Comparison of ENCODE assay signal across 8 cellular contexts in the genomic region with DNA sequence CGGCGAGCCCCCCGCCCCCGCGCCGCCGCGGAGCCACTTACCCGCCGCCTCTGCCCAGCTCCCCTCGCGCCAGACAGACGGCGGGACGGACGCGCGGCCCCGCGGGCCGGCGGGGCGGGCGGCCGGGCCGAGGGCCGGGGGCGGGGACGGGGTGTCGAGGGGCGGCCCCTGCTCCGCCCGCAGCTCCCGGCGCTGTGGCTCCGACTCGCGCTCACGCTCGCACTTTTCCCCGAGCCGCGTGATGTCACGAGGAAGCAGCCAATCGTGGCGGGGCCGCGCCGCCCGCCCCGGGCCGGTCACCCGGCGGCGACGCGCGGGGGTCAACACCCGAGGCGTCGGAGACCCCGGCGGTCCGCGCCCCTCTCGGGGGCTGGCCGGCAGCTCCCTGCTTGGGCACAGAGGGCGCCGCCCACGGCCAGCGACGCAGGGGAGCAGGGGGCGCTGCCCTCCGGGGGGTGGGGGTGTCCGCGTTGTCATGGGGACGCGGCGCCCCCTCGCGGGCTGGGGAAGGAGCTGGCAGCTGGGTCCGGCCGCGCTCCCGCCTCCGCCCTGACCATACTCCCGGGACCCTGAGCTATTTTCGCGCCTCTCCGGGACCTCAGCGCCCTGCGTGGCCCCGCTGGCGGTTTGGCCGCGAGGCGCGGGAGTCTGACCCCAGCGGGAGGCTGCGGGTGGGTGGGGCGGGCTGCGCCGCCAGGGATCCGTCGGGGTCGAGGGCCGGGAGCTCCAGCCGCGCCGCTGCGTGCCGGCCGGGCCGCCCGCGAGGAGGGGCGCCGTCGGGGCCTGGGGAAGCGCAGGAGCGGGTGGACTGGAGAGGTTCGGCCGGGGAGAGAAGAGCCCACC. TPM values are rescaled to one million over a fixed set of nuclear protein-coding genes. Genes with fewer than 3 reads are reported as not detected.
DNase-seq lines count a peak whose midpoint lies in the region; ATAC-seq and TF ChIP-seq lines count a peak whose summit lies in the region.

A gene (minus strand): TSS at position 199 of the 843 bp plus-strand sequence. CDS start 5,219 bp downstream, outside the sequence.

- H3K27me3 ChIP-seq in HCT116 (ENCODE audit: insufficient read depth, low read length) (no peaks in the 10 kb centered on the region), NT2/D1 (ENCODE audit: insufficient read depth, insufficient read length) (peaks cover 61% of the 10 kb centered on the region), colonic mucosa (peaks cover 57% of the 10 kb centered on the region), mucosa of rectum (ENCODE audit: control insufficient read depth in 2 of 2, insufficient read depth in 2 of 2, low read length in 2 of 2) (peaks cover 34 to 40% of the 10 kb centered on the region in 2 donors)

- no TSS peak for BruUV-seq in HCT116 (replicated peaks; lab: Mats Ljungman, UMichigan)

- peak; percentile 33 to 65 (median 45); a peak in 5 of 6 replicates for TF ChIP-seq CTCF in HCT116 (IDR thresholded peaks at IDR 0.05 in 2 of 3, conservative IDR thresholded peaks at IDR 0.05 in 1 of 3; ENCODE audit: borderline replicate concordance in 1 of 3, insufficient read depth in 1 of 3, low read depth in 2 of 3, low read length in 2 of 3)
- no peak for TF ChIP-seq CTCF in colonic mucosa (IDR thresholded peaks at IDR 0.05)

- peak; percentile 50 for TF ChIP-seq RAD21 in HCT116 (IDR thresholded peaks at IDR 0.05; ENCODE audit: low read depth)

- H3K27ac ChIP-seq in HCT116 (ENCODE audit: low read depth, low read length) (peak within 1 kb of the TSS; percentile 15; the same call in 1 of the 2 replicates), colonic mucosa (no peak within 1 kb of the TSS), mucosa of rectum (ENCODE audit: low read depth in 2 of 2, low read length in 2 of 2) (no peak within 1 kb of the TSS)

- TF ChIP-seq POLR2A in HCT116 (IDR thresholded peaks at IDR 0.05; ENCODE audit: borderline replicate concordance, extremely low read depth, insufficient read depth, insufficient read length): no peak

- H3K9me3 ChIP-seq in HCT116 (ENCODE audit: control insufficient read depth in 1 of 2, insufficient read depth in 1 of 2, low read depth in 1 of 2, low read length in 2 of 2) (no peaks in the 10 kb centered on the region), NT2/D1 (ENCODE audit: insufficient read depth, low read length) (no peaks in the 10 kb centered on the region), colonic mucosa (no peaks in the 10 kb centered on the region), mucosa of rectum (ENCODE audit: control insufficient read depth in 2 of 2, low read length in 2 of 2) (no peaks in the 10 kb centered on the region)

- no peaks in the 10 kb centered on the region for H4K20me1 ChIP-seq in HCT116 (ENCODE audit: insufficient read depth)

- peaks cover 5 to 46% of the 10 kb centered on the region in 2 experiments; a peak in 3 of 4 replicates for H3K4me1 ChIP-seq in HCT116 (ENCODE audit: control insufficient read depth in 1 of 2, insufficient read depth in 2 of 2, low read length in 2 of 2)
- peaks cover 35% of the 10 kb centered on the region for H3K4me1 ChIP-seq in NT2/D1 (ENCODE audit: insufficient read depth, insufficient read length)
- peaks cover 16% of the 10 kb centered on the region for H3K4me1 ChIP-seq in colonic mucosa
- peaks cover 10 to 24% of the 10 kb centered on the region in 2 donors for H3K4me1 ChIP-seq in mucosa of rectum (ENCODE audit: control insufficient read depth in 2 of 2, insufficient read depth in 2 of 2, low read length in 2 of 2)

- peak within 1 kb of the TSS; percentile 73 for H3K4me2 ChIP-seq in HCT116 (ENCODE audit: low read length)

- H3K36me3 ChIP-seq in HCT116 (ENCODE audit: control insufficient read depth in 1 of 2, insufficient read depth in 2 of 2, low read length in 2 of 2) (no peaks in the 10 kb centered on the region), NT2/D1 (ENCODE audit: insufficient read depth, insufficient read length, low read length) (peaks cover 11% of the 10 kb centered on the region), colonic mucosa (no peaks in the 10 kb centered on the region), mucosa of rectum (ENCODE audit: control insufficient read depth in 2 of 2, insufficient read depth in 2 of 2, low read length in 2 of 2) (peaks cover 3 to 8% of the 10 kb centered on the region in 2 donors)

- DNase-seq in DMS79 treated with DMSO at 0.1 percent for 48 hours (lab: John Stamatoyannopoulos, UW): peak; percentile 56
- no peak for DNase-seq in HCT116 (ENCODE audit: low read depth, low spot score)
- no peak for DNase-seq in NT2/D1 (ENCODE audit: low read depth, low spot score)
- DNase-seq in colonic mucosa: no peak
- DNase-seq in cerebellar nuclear complex (lab: John Stamatoyannopoulos, UW): no peak
- no peak for DNase-seq in globus pallidus (ENCODE audit: low spot score)
- DNase-seq in GM19238 (ENCODE audit: insufficient read length, low spot score): no peak

- H3K9ac ChIP-seq in HCT116 (ENCODE audit: low read length) (peak within 1 kb of the TSS; percentile 27; the same call in 1 of the 2 replicates), NT2/D1 (ENCODE audit: insufficient read length, low read depth) (peak within 1 kb of the TSS; percentile 67), colonic mucosa (ENCODE audit: low read depth in 2 of 2, low read length in 2 of 2) (no peak within 1 kb of the TSS), mucosa of rectum (ENCODE audit: low read depth in 1 of 2, low read length in 2 of 2) (no peak within 1 kb of the TSS)

- H3K9me2 ChIP-seq in HCT116 (ENCODE audit: insufficient read depth): no peaks in the 10 kb centered on the region

- H3K79me2 ChIP-seq in HCT116 (ENCODE audit: insufficient read depth, low read length): no peaks in the 10 kb centered on the region

- intact Hi-C loops in HCT116 (cut with micrococcal nuclease) (no loop called here), colonic mucosa (cut with DNase I) (loop anchor here (2.0 kb wide), 1 partner anchor 145 kb away; no protein-coding TSS in a partner anchor)

- POLR2A ChIA-PET in HCT116 (lab: Charles Lee): interaction anchor here (0.7 to 0.8 kb wide), 2 partner anchors 8 to 125 kb away, joined by 4 read pairs; no protein-coding TSS in a partner anchor

- CTCF ChIA-PET in HCT116 (lab: Charles Lee): interaction anchor here (0.6 to 1.9 kb wide), 15 partner anchors 9 to 761 kb away, joined by 3 to 13 read pairs (median 3); no protein-coding TSS in a partner anchor

- no peak within 1 kb of the TSS for H2AFZ ChIP-seq in HCT116 (ENCODE audit: low read depth, low read length, poor library complexity, severe bottlenecking)

- ATAC-seq in HCT116: peak; percentile 69

- H3K4me3 ChIP-seq in HCT116 (replicated peaks in 1 of 2; ENCODE audit: low read depth in 1 of 2, low read length in 2 of 2): peak within 1 kb of the TSS; percentile 30 to 47; a peak in 3 of 4 replicates
- peak within 1 kb of the TSS; percentile 49 for H3K4me3 ChIP-seq in NT2/D1 (ENCODE audit: insufficient read length, low read depth)
- peak within 1 kb of the TSS; percentile 40 for H3K4me3 ChIP-seq in colonic mucosa
- H3K4me3 ChIP-seq in mucosa of rectum (ENCODE audit: low read length in 2 of 2): peak within 1 kb of the TSS; percentile 26 to 46

- RAD21 ChIA-PET in HCT116 (lab: Charles Lee; ENCODE audit: low non-redundant PET in 1 of 2, low total read pairs in 2 of 2, uncharacterized antibody in 2 of 2, unreplicated experiment in 2 of 2): interaction anchor here (0.7 kb wide), 2 partner anchors 233 to 242 kb away, joined by 3 to 4 read pairs; no protein-coding TSS in a partner anchor

TF ChIP-seq in HCT116, 20 proteins besides CTCF, POLR2A, EP300 and RAD21 (continues in another document):
- TF ChIP-seq SP1 (IDR thresholded peaks at IDR 0.05; ENCODE audit: low read depth) (no peak), EGR1 (IDR thresholded peaks at IDR 0.05; ENCODE audit: low read depth) (no peak), SIN3A (IDR thresholded peaks at IDR 0.05; ENCODE audit: low read depth) (no peak), ZNF274 (IDR thresholded peaks at IDR 0.05; ENCODE audit: low read depth, low read length) (no peak), POLR2AphosphoS5 (IDR thresholded peaks at IDR 0.05; ENCODE audit: low read depth, low read length) (no peak), CEBPB (IDR thresholded peaks at IDR 0.05; ENCODE audit: low read depth) (no peak), JUND (IDR thresholded peaks at IDR 0.05) (no peak), FOSL1 (IDR thresholded peaks at IDR 0.05; ENCODE audit: low read depth) (no peak), ELF1 (IDR thresholded peaks at IDR 0.05; ENCODE audit: borderline replicate concordance, low read depth) (no peak), EZH2phosphoT487 (IDR thresholded peaks at IDR 0.05; ENCODE audit: borderline replicate concordance) (no peak), YY1 (IDR thresholded peaks at IDR 0.05; ENCODE audit: extremely low read depth, insufficient replicate concordance, low read depth, low read length) (no peak)
- TF ChIP-seq, protein P1, sequence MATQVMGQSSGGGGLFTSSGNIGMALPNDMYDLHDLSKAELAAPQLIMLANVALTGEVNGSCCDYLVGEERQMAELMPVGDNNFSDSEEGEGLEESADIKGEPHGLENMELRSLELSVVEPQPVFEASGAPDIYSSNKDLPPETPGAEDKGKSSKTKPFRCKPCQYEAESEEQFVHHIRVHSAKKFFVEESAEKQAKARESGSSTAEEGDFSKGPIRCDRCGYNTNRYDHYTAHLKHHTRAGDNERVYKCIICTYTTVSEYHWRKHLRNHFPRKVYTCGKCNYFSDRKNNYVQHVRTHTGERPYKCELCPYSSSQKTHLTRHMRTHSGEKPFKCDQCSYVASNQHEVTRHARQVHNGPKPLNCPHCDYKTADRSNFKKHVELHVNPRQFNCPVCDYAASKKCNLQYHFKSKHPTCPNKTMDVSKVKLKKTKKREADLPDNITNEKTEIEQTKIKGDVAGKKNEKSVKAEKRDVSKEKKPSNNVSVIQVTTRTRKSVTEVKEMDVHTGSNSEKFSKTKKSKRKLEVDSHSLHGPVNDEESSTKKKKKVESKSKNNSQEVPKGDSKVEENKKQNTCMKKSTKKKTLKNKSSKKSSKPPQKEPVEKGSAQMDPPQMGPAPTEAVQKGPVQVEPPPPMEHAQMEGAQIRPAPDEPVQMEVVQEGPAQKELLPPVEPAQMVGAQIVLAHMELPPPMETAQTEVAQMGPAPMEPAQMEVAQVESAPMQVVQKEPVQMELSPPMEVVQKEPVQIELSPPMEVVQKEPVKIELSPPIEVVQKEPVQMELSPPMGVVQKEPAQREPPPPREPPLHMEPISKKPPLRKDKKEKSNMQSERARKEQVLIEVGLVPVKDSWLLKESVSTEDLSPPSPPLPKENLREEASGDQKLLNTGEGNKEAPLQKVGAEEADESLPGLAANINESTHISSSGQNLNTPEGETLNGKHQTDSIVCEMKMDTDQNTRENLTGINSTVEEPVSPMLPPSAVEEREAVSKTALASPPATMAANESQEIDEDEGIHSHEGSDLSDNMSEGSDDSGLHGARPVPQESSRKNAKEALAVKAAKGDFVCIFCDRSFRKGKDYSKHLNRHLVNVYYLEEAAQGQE (IDR thresholded peaks at IDR 0.05; ENCODE audit: low read depth): no peak
- TF ChIP-seq, protein P2, sequence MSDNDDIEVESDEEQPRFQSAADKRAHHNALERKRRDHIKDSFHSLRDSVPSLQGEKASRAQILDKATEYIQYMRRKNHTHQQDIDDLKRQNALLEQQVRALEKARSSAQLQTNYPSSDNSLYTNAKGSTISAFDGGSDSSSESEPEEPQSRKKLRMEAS (IDR thresholded peaks at IDR 0.05): no peak

RNA-seq across cellular contexts. Expression of the gene that starts here (rescaled TPM):
- 1.1 TPM for total RNA-seq in HCT116 (2021; ENCODE audit: unreplicated experiment)
- 2.5 and 2.9 TPM in 2 replicates for polyA plus RNA-seq in HCT116 (2012)
- total RNA-seq in colonic mucosa: under 1 TPM; 0.42 to 0.49 TPM

Comparison
In these comparisons a context has a peak if more than half of its experiments do, and no peak if none do; other contexts are left out.
1. H3K9ac ChIP-seq: peak in HCT116 (single experiment) and NT2/D1 (single experiment); none in colonic mucosa (0 of 2) and mucosa of rectum (0 of 2).
2. Peak in every context shown above with its lines, with median percentiles within 50 percentile points of each other: H3K4me3 ChIP-seq.